In the genomic region with DNA sequence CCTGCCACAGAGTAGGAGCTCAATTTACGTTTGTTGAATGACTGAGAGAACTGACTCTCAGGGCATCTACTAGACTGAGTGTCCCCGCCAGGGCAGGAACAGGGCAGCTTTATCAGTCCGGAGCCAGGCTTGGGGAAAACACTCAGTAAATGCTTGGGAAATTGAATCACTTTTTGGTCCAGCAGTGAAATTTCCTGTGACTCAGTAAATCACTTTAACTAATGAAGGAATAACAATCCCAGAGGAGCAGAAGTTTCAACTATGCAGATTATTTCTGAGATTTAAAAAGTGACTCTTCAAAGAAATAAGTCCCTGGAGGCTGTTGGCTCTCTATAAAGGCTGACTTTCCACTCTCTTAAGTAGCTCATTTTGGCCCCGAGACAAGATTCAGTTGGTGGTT, we compare ENCODE assay signal across 14 cellular contexts.
A peak's percentile ranks its signal among the peaks of the same experiment; 100 is the strongest.
DNase-seq lines count a peak whose midpoint lies in the region; ATAC-seq, FAIRE-seq and TF ChIP-seq lines count a peak whose summit lies in the region.
"Had no signal": no experiment of that assay in that cellular context is flagged by ENCODE, and none has a peak within 500 bp of the region (broad histone marks: within the 10 kb centered on the region; RNA-seq: fewer than 3 reads in every experiment).

No MANE protein-coding gene starts in this region.

- peak; percentile 53 for DNase-seq in H54 (ENCODE audit: insufficient read length, low spot score)
- DNase-seq in brain microvascular endothelial cell, result peak; percentile 87
- peak; percentile 59 for DNase-seq in left cardiac atrium
- DNase-seq in smooth muscle cell (lab: John Stamatoyannopoulos, UW; ENCODE audit: unreplicated experiment), result no peak
- DNase-seq in NCI-H82 treated with DMSO at 0.1 percent for 48 hours (lab: John Stamatoyannopoulos, UW; ENCODE audit: unreplicated experiment), result no peak
- no peak for DNase-seq in stimulated activated CD4-positive, alpha-beta T cell treated with anti-CD3 and anti-CD28 coated beads, Interleukin-12 subunit alpha, Interleukin-12 subunit beta, amount 100 ng/mL, for 4 hours
- DNase-seq: activated CD4-positive, alpha-beta T cell treated with anti-CD3 and anti-CD28 coated beads for 1 hour; colonic mucosa; DMS 273 treated with DMSO at 0.1 percent for 48 hours; MM.1S; NCI-H446 treated with DMSO at 0.1 percent for 48 hours; SIG-M5 had no signal

- H3K79me2 ChIP-seq in smooth muscle cell (ENCODE audit: low read depth), result no peaks in the 10 kb centered on the region

- intact Hi-C loops in left cardiac atrium (cut with DNase I), result no loop called here

- 14% methylated on average over 4 of the region's 4 CpGs for WGBS in smooth muscle cell (ENCODE audit: low lambda C conversion rate)

- in situ Hi-C loops in brain microvascular endothelial cell (cut with HindIII; ENCODE audit: low pct_ligation_motif_present, low sequenced_read_pairs), result no loop called here

- no peak overlapping the region for H3K4me3 ChIP-seq in brain microvascular endothelial cell (ENCODE audit: low read depth, low read length)
- no peak overlapping the region for H3K4me3 ChIP-seq in smooth muscle cell
- H3K4me3 ChIP-seq: colonic mucosa had no signal

- H2AFZ ChIP-seq in smooth muscle cell (ENCODE audit: low read depth), result no peak overlapping the region

- no peaks in the 10 kb centered on the region for H3K27me3 ChIP-seq in brain microvascular endothelial cell (replicated peaks)
- no peaks in the 10 kb centered on the region for H3K27me3 ChIP-seq in smooth muscle cell (ENCODE audit: low read depth)
- H3K27me3 ChIP-seq: colonic mucosa had no signal

- H3K9ac ChIP-seq in smooth muscle cell (ENCODE audit: low read depth), result no peak overlapping the region

- TF ChIP-seq CTCF in brain microvascular endothelial cell (IDR thresholded peaks at IDR 0.05; ENCODE audit: low read depth, low read length, missing control alignments) (peak; percentile 22), smooth muscle cell (IDR thresholded peaks at IDR 0.05; ENCODE audit: borderline replicate concordance, insufficient read depth, poor library complexity, severe bottlenecking) (no peak)

- H3K36me3 ChIP-seq in brain microvascular endothelial cell (replicated peaks) (no peaks in the 10 kb centered on the region), smooth muscle cell (ENCODE audit: low read depth) (no peaks in the 10 kb centered on the region)
- H3K36me3 ChIP-seq: colonic mucosa had no signal

- H3K27ac ChIP-seq in brain microvascular endothelial cell, result peak overlapping the region; percentile 99
- H3K27ac ChIP-seq in smooth muscle cell (ENCODE audit: low read depth), result peak overlapping the region; percentile 91
- H3K27ac ChIP-seq: colonic mucosa had no signal

- no peak for TF ChIP-seq POLR2A in H54 (IDR thresholded peaks at IDR 0.05; ENCODE audit: low read depth, low read length)

- FAIRE-seq in H54 (lab: Jason Lieb, UNC), result no peak

- no peaks in the 10 kb centered on the region for H3K4me1 ChIP-seq in smooth muscle cell (ENCODE audit: low read depth)
- H3K4me1 ChIP-seq: colonic mucosa had no signal

- H3K9me3 ChIP-seq in smooth muscle cell (replicated peaks; ENCODE audit: low read depth), result no peaks in the 10 kb centered on the region
- H3K9me3 ChIP-seq: colonic mucosa had no signal

- peaks cover 19% of the 10 kb centered on the region for H3F3A ChIP-seq in smooth muscle cell (ENCODE audit: low read depth)

- H4K20me1 ChIP-seq in smooth muscle cell (ENCODE audit: low read depth), result no peaks in the 10 kb centered on the region

- peak overlapping the region; percentile 71 for H3K4me2 ChIP-seq in smooth muscle cell

- ATAC-seq in left cardiac atrium, result peak in 1 of 2 donors; percentile 76
- no peak for ATAC-seq in HG03469 (IDR thresholded peaks at IDR 0.05; ENCODE audit: unreplicated experiment)
- ATAC-seq in GM21447 (IDR thresholded peaks at IDR 0.05; ENCODE audit: unreplicated experiment), result no peak

Comparison
In these comparisons a context has a peak if more than half of its experiments do, and no peak if none do; other contexts are left out.
1. DNase-seq: peak in H54 (single experiment), brain microvascular endothelial cell (single experiment) and left cardiac atrium (single experiment); none in smooth muscle cell (single experiment), NCI-H82 treated with DMSO at 0.1 percent for 48 hours (single experiment) and stimulated activated CD4-positive, alpha-beta T cell treated with anti-CD3 and anti-CD28 coated beads, Interleukin-12 subunit alpha, Interleukin-12 subunit beta, amount 100 ng/mL, for 4 hours (single experiment).